In genomic region chr10:129825772-129826171, GRCh38 we compare ENCODE assay signal across 19 cellular contexts.
DNase-seq lines count a peak whose midpoint lies in the region; ATAC-seq and TF ChIP-seq lines count a peak whose summit lies in the region.
"Had no signal": no experiment of that assay in that cellular context is flagged by ENCODE, and none has a peak within 500 bp of the region (broad histone marks: within the 10 kb centered on the region; RNA-seq: fewer than 3 reads in every experiment).

No MANE protein-coding gene starts in this region.

- ATAC-seq in Right ventricle myocardium inferior = no peak
- ATAC-seq in natural killer cell treated with Interleukin-12 subunit alpha and Interleukin-12 subunit beta and Interleukin-15 and Interleukin-18, amount 100 ng/mL, for 72 hours = peak; percentile 49 to 61
- peak; percentile 40 for ATAC-seq in stimulated activated effector memory CD8-positive, alpha-beta T cell treated with anti-CD3 and anti-CD28 coated beads, Interleukin-12 subunit alpha, Interleukin-12 subunit beta, amount 100 ng/mL, for 72 hours
- ATAC-seq: A549; CD8-positive, alpha-beta T cell had no signal

- H3K4me1 Mint-ChIP-seq in natural killer cell treated with Interleukin-12 subunit alpha and Interleukin-12 subunit beta and Interleukin-15 and Interleukin-18, amount 100 ng/mL, for 72 hours (ENCODE audit: low read depth in 2 of 2) = no peaks in the 10 kb centered on the region
- H3K4me1 Mint-ChIP-seq in stimulated activated effector memory CD8-positive, alpha-beta T cell treated with anti-CD3 and anti-CD28 coated beads, Interleukin-12 subunit alpha, Interleukin-12 subunit beta, amount 100 ng/mL, for 72 hours = no peaks in the 10 kb centered on the region
- H3K4me1 Mint-ChIP-seq: B cell had no signal

- no peak overlapping the region for H3K4me3 ChIP-seq in right atrium auricular region
- H3K4me3 ChIP-seq: A549; BLaER1 treated with 17β-estradiol and CSF1 and Interleukin-3, amounts not matched to agents 10 nM and 100 nM had no signal

- H3K9me3 Mint-ChIP-seq in natural killer cell treated with Interleukin-12 subunit alpha and Interleukin-12 subunit beta and Interleukin-15 and Interleukin-18, amount 100 ng/mL, for 72 hours = no peaks in the 10 kb centered on the region
- no peaks in the 10 kb centered on the region for H3K9me3 Mint-ChIP-seq in stimulated activated effector memory CD8-positive, alpha-beta T cell treated with anti-CD3 and anti-CD28 coated beads, Interleukin-12 subunit alpha, Interleukin-12 subunit beta, amount 100 ng/mL, for 72 hours
- H3K9me3 Mint-ChIP-seq: CD4-positive, alpha-beta T cell; CD8-positive, alpha-beta T cell had no signal

- H3K4me3 Mint-ChIP-seq in natural killer cell treated with Interleukin-12 subunit alpha and Interleukin-12 subunit beta and Interleukin-15 and Interleukin-18, amount 100 ng/mL, for 72 hours = no peak overlapping the region
- no peak overlapping the region for H3K4me3 Mint-ChIP-seq in stimulated activated effector memory CD8-positive, alpha-beta T cell treated with anti-CD3 and anti-CD28 coated beads, Interleukin-12 subunit alpha, Interleukin-12 subunit beta, amount 100 ng/mL, for 72 hours
- H3K4me3 Mint-ChIP-seq: B cell; CD4-positive, alpha-beta T cell; CD8-positive, alpha-beta T cell had no signal

- H3K27me3 Mint-ChIP-seq in natural killer cell treated with Interleukin-12 subunit alpha and Interleukin-12 subunit beta and Interleukin-15 and Interleukin-18, amount 100 ng/mL, for 72 hours = peaks cover 6 to 10% of the 10 kb centered on the region in 2 donors
- H3K27me3 Mint-ChIP-seq: CD4-positive, alpha-beta T cell had no signal

- H3K36me3 ChIP-seq in right atrium auricular region = no peaks in the 10 kb centered on the region
- H3K36me3 ChIP-seq: BLaER1 treated with 17β-estradiol and CSF1 and Interleukin-3, amounts not matched to agents 10 nM and 100 nM had no signal

- H3K27ac ChIP-seq in right atrium auricular region = no peak overlapping the region
- H3K27ac ChIP-seq: 22Rv1; A549; BLaER1 treated with 17β-estradiol and CSF1 and Interleukin-3, amounts not matched to agents 10 nM and 100 nM; C4-2B had no signal

- no peaks in the 10 kb centered on the region for H3K27me3 ChIP-seq in right atrium auricular region
- H3K27me3 ChIP-seq: BLaER1 treated with 17β-estradiol and CSF1 and Interleukin-3, amounts not matched to agents 10 nM and 100 nM had no signal

- no peak overlapping the region for H3K27ac Mint-ChIP-seq in natural killer cell treated with Interleukin-12 subunit alpha and Interleukin-12 subunit beta and Interleukin-15 and Interleukin-18, amount 100 ng/mL, for 72 hours
- H3K27ac Mint-ChIP-seq in stimulated activated effector memory CD8-positive, alpha-beta T cell treated with anti-CD3 and anti-CD28 coated beads, Interleukin-12 subunit alpha, Interleukin-12 subunit beta, amount 100 ng/mL, for 72 hours = no peak overlapping the region
- H3K27ac Mint-ChIP-seq: B cell; CD4-positive, alpha-beta T cell; CD8-positive, alpha-beta T cell had no signal

- no peaks in the 10 kb centered on the region for H3K36me3 Mint-ChIP-seq in natural killer cell treated with Interleukin-12 subunit alpha and Interleukin-12 subunit beta and Interleukin-15 and Interleukin-18, amount 100 ng/mL, for 72 hours
- H3K36me3 Mint-ChIP-seq in stimulated activated effector memory CD8-positive, alpha-beta T cell treated with anti-CD3 and anti-CD28 coated beads, Interleukin-12 subunit alpha, Interleukin-12 subunit beta, amount 100 ng/mL, for 72 hours = no peaks in the 10 kb centered on the region
- H3K36me3 Mint-ChIP-seq: CD8-positive, alpha-beta T cell had no signal

- peak; percentile 7 for DNase-seq in right atrium auricular region (ENCODE audit: low spot score)
- no peak for DNase-seq in Right ventricle myocardium inferior (ENCODE audit: missing footprints)
- DNase-seq in natural killer cell treated with Interleukin-12 subunit alpha and Interleukin-12 subunit beta and Interleukin-15 and Interleukin-18, amount 100 ng/mL, for 72 hours (ENCODE audit: low spot score) = no peak
- no peak for DNase-seq in stimulated activated effector memory CD8-positive, alpha-beta T cell treated with anti-CD3 and anti-CD28 coated beads, Interleukin-12 subunit alpha, Interleukin-12 subunit beta, amount 100 ng/mL, for 72 hours (ENCODE audit: low spot score in 2 of 2)
- no peak for DNase-seq in germinal center (ENCODE audit: low spot score)
- DNase-seq in cortex of kidney (lab: John Stamatoyannopoulos, UW) = no peak
- no peak for DNase-seq in NCI-H510A treated with DMSO at 0.1 percent for 48 hours (lab: John Stamatoyannopoulos, UW)
- DNase-seq: AML-193; Caco-2; Calu3; CD4-positive, alpha-beta T cell; CD8-positive, alpha-beta T cell; DMS79 treated with DMSO at 0.1 percent for 48 hours; GF-D8 had no signal

- H3K9me3 ChIP-seq in right atrium auricular region = no peaks in the 10 kb centered on the region
- H3K9me3 ChIP-seq: A549, Caco-2 had no signal

- intact Hi-C loops in Right ventricle myocardium inferior (cut with DNase I) = no loop called here

- no peak for TF ChIP-seq CTCF in right atrium auricular region (IDR thresholded peaks at IDR 0.05)

- H3K4me1 ChIP-seq in right atrium auricular region = no peaks in the 10 kb centered on the region
- H3K4me1 ChIP-seq: A549, Caco-2 had no signal
